In the genomic region with DNA sequence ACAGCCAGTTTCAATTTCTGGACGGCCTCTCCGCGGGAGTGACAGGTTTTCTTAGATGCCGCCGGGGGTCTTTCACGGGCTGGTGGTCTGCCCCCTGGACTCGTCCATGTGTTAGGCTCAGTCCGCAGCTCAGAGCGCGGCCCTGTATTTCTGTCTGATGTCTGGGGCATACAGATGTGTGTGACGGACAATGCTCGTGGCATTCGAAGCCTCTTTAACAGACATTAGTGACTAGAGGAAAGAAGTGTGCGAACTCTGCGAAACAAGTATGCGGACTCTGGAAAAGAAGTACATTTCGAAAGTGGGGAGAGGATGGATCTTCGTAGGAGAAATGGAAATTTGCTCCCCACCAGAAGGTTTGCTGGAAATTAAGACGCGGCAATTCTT, we compare ENCODE assay signal across 8 cellular contexts. TPM values are rescaled to one million over a fixed set of nuclear protein-coding genes. Genes with fewer than 3 reads are reported as not detected.
DNase-seq lines count a peak whose midpoint lies in the region; ATAC-seq and TF ChIP-seq lines count a peak whose summit lies in the region.

No MANE protein-coding gene starts in this region.

- no peak for ATAC-seq in memory B cell (ENCODE audit: low read depth)
- ATAC-seq in upper lobe of left lung (ENCODE audit: low FRiP score in 2 of 2) = no peak
- ATAC-seq in HG03469 (IDR thresholded peaks at IDR 0.05; ENCODE audit: unreplicated experiment) = no peak

- H3K4me3 Mint-ChIP-seq in chondrocyte (ENCODE audit: unreplicated experiment) (peak overlapping the region; percentile 94), memory B cell (peak overlapping the region; percentile 94)

- H3K27me3 Mint-ChIP-seq in chondrocyte (ENCODE audit: low read depth) (no peaks in the 10 kb centered on the region), memory B cell (no peaks in the 10 kb centered on the region)

- DNase-seq in ELR (ENCODE audit: low read depth) (peak; percentile 33), NCI-H146 treated with DMSO at 0.1 percent for 48 hours (lab: John Stamatoyannopoulos, UW; ENCODE audit: unreplicated experiment) (peak; percentile 48), chondrocyte (ENCODE audit: low spot score) (no peak), memory B cell (ENCODE audit: low spot score in 2 of 2) (no peak), upper lobe of left lung (no peak), posterior vena cava (ENCODE audit: low spot score) (no peak)
- DNase-seq in activated effector memory CD4-positive, alpha-beta T cell treated with anti-CD3 and anti-CD28 coated beads, Interleukin-2, amount 50 U/mL, for 16 hours = no peak

- peak overlapping the region; percentile 92 to 97 (median 95) for H3K27ac ChIP-seq in upper lobe of left lung

- H3K27ac Mint-ChIP-seq in chondrocyte (ENCODE audit: unreplicated experiment) (peak overlapping the region; percentile 98), memory B cell (peak overlapping the region; percentile 75)

- 1% methylated on average over 20 of the region's 20 CpGs for WGBS in upper lobe of left lung, 2 donors

- no peak for TF ChIP-seq CTCF in chondrocyte (IDR thresholded peaks at IDR 0.05)
- no peak for TF ChIP-seq CTCF in upper lobe of left lung (IDR thresholded peaks at IDR 0.05)

- intact Hi-C loops in posterior vena cava (cut with DNase I) = no loop called here

- TF ChIP-seq EP300 in upper lobe of left lung (IDR thresholded peaks at IDR 0.05) = no peak

- H3K4me1 Mint-ChIP-seq in chondrocyte (ENCODE audit: low read depth) = peaks cover 42% of the 10 kb centered on the region
- H3K4me1 Mint-ChIP-seq in memory B cell = peaks cover 11% of the 10 kb centered on the region

- H3K4me1 ChIP-seq in upper lobe of left lung = peaks cover 0 to 15% (median 11%) of the 10 kb centered on the region in 4 donors

- TF ChIP-seq POLR2A in upper lobe of left lung (IDR thresholded peaks at IDR 0.05) = no peak

- no peaks in the 10 kb centered on the region for H3K27me3 ChIP-seq in upper lobe of left lung

- no peaks in the 10 kb centered on the region for H3K9me3 ChIP-seq in upper lobe of left lung

- H3K4me3 ChIP-seq in upper lobe of left lung = peak overlapping the region; percentile 63 to 98 (median 96)

- H3K36me3 Mint-ChIP-seq in chondrocyte (ENCODE audit: low read depth) = no peaks in the 10 kb centered on the region
- H3K36me3 Mint-ChIP-seq in memory B cell = peaks cover 4% of the 10 kb centered on the region

- H3K9me3 Mint-ChIP-seq in chondrocyte (ENCODE audit: low read depth) (no peaks in the 10 kb centered on the region), memory B cell (peaks cover 3% of the 10 kb centered on the region)

- no peaks in the 10 kb centered on the region for H3K36me3 ChIP-seq in upper lobe of left lung

RNA-seq across cellular contexts. Expression of a gene that starts 0.8 kb away (rescaled TPM):
- 51.8 to 74.9 TPM (median 69.3 TPM) in 3 replicates for total RNA-seq in chondrocyte
- 10 to 100 TPM; 18.8 to 47.6 (median 31.2) TPM for total RNA-seq in upper lobe of left lung
- total RNA-seq in posterior vena cava = 10 to 100 TPM; 55.0 to 68.3 TPM

Comparison
In these comparisons a context has a peak if more than half of its experiments do, and no peak if none do; other contexts are left out.
1. DNase-seq: peak in ELR (single experiment) and NCI-H146 treated with DMSO at 0.1 percent for 48 hours (single experiment); none in chondrocyte (single experiment), memory B cell (0 of 2), upper lobe of left lung (0 of 2), posterior vena cava (single experiment) and activated effector memory CD4-positive, alpha-beta T cell treated with anti-CD3 and anti-CD28 coated beads, Interleukin-2, amount 50 U/mL, for 16 hours (single experiment).